In genomic region chr20:16081421-16081820, GRCh38 we compare ENCODE assay signal across 13 cellular contexts.
A peak's percentile ranks its signal among the peaks of the same experiment; 100 is the strongest.
DNase-seq lines count a peak whose midpoint lies in the region; ATAC-seq and TF ChIP-seq lines count a peak whose summit lies in the region.
"Had no signal": no experiment of that assay in that cellular context is flagged by ENCODE, and none has a peak within 500 bp of the region (broad histone marks: within the 10 kb centered on the region; RNA-seq: fewer than 3 reads in every experiment).

No MANE protein-coding gene starts in this region.

- no peaks in the 10 kb centered on the region for H4K20me1 ChIP-seq in BLaER1
- H4K20me1 ChIP-seq in KMS-11 (ENCODE audit: insufficient read depth) = no peaks in the 10 kb centered on the region
- no peaks in the 10 kb centered on the region for H4K20me1 ChIP-seq in osteoblast (ENCODE audit: insufficient read depth, low read length)

- peak in 1 of 2 donors; percentile 21 for ATAC-seq in stimulated activated naive B cell treated with anti-CD40 and anti-IgM and Interleukin-4, amounts not matched to agents 10 μg/mL and 1 μg/mL and 100 μg/mL, for 72 hours (replicated peaks)
- no peak for ATAC-seq in GM21619 (IDR thresholded peaks at IDR 0.05; ENCODE audit: unreplicated experiment)
- ATAC-seq: HCT116 had no signal

- H3K4me1 ChIP-seq in BLaER1 (peaks cover 46% of the 10 kb centered on the region), KMS-11 (ENCODE audit: low read depth, poor library complexity, severe bottlenecking) (peaks cover 31% of the 10 kb centered on the region), osteoblast (ENCODE audit: insufficient read depth, low read length) (no peaks in the 10 kb centered on the region)
- H3K4me1 ChIP-seq: BE2C, Caco-2 had no signal

- peak overlapping the region; percentile 17 for H3K27ac Mint-ChIP-seq in mesothelial cell of epicardium
- peak overlapping the region; percentile 92 for H3K27ac Mint-ChIP-seq in stimulated activated naive B cell treated with anti-CD40 and anti-IgM and Interleukin-4, amounts not matched to agents 10 μg/mL and 1 μg/mL and 100 μg/mL, for 72 hours
- H3K27ac Mint-ChIP-seq: CD8-positive, alpha-beta memory T cell had no signal

- H2AFZ ChIP-seq in KMS-11 (ENCODE audit: low read depth) = peak overlapping the region; percentile 12; the same call in 1 of the 2 replicates
- no peak overlapping the region for H2AFZ ChIP-seq in osteoblast (ENCODE audit: low read length)

- H3K4me1 Mint-ChIP-seq in mesothelial cell of epicardium = peaks cover 17% of the 10 kb centered on the region
- H3K4me1 Mint-ChIP-seq in stimulated activated naive B cell treated with anti-CD40 and anti-IgM and Interleukin-4, amounts not matched to agents 10 μg/mL and 1 μg/mL and 100 μg/mL, for 72 hours = peaks cover 34 to 65% of the 10 kb centered on the region in 2 donors
- H3K4me1 Mint-ChIP-seq: CD8-positive, alpha-beta memory T cell had no signal

- no peaks in the 10 kb centered on the region for H3K27me3 Mint-ChIP-seq in mesothelial cell of epicardium (ENCODE audit: low read depth)
- no peaks in the 10 kb centered on the region for H3K27me3 Mint-ChIP-seq in stimulated activated naive B cell treated with anti-CD40 and anti-IgM and Interleukin-4, amounts not matched to agents 10 μg/mL and 1 μg/mL and 100 μg/mL, for 72 hours
- H3K27me3 Mint-ChIP-seq: CD8-positive, alpha-beta memory T cell had no signal

- H3K9me3 ChIP-seq in BLaER1 (peaks cover 30% of the 10 kb centered on the region), osteoblast (ENCODE audit: low read depth, low read length) (no peaks in the 10 kb centered on the region)
- H3K9me3 ChIP-seq: BE2C had no signal

- H3K27ac ChIP-seq in BLaER1 (peak overlapping the region; percentile 27; the same call in 1 of the 2 replicates), KMS-11 (peak overlapping the region; percentile 48), osteoblast (ENCODE audit: low read depth, low read length) (no peak overlapping the region)

- H3K9me3 Mint-ChIP-seq in mesothelial cell of epicardium = peaks cover 23% of the 10 kb centered on the region
- peaks cover 7 to 9% of the 10 kb centered on the region in 2 donors for H3K9me3 Mint-ChIP-seq in stimulated activated naive B cell treated with anti-CD40 and anti-IgM and Interleukin-4, amounts not matched to agents 10 μg/mL and 1 μg/mL and 100 μg/mL, for 72 hours

- H3K4me3 ChIP-seq in BLaER1 = no peak overlapping the region
- H3K4me3 ChIP-seq in KMS-11 (IDR thresholded peaks at IDR 0.05; ENCODE audit: insufficient read depth, low read depth, low read length) = no peak overlapping the region
- no peak overlapping the region for H3K4me3 ChIP-seq in osteoblast (ENCODE audit: insufficient read depth, low read length)

- H3K36me3 ChIP-seq in BLaER1 (no peaks in the 10 kb centered on the region), KMS-11 (ENCODE audit: insufficient read depth) (no peaks in the 10 kb centered on the region), osteoblast (ENCODE audit: insufficient read depth, low read length) (no peaks in the 10 kb centered on the region)
- H3K36me3 ChIP-seq: BE2C had no signal

- H3K27me3 ChIP-seq in BLaER1 (no peaks in the 10 kb centered on the region), KMS-11 (ENCODE audit: insufficient read depth, low read depth) (no peaks in the 10 kb centered on the region), osteoblast (ENCODE audit: insufficient read depth, low read length) (no peaks in the 10 kb centered on the region)
- H3K27me3 ChIP-seq: BE2C had no signal

- TF ChIP-seq CTCF in KMS-11 (conservative IDR thresholded peaks at IDR 0.05; ENCODE audit: low read depth, low read length) (no peak), mesothelial cell of epicardium (IDR thresholded peaks at IDR 0.05; ENCODE audit: unreplicated experiment) (no peak), osteoblast (IDR thresholded peaks at IDR 0.05; ENCODE audit: extremely low read depth, low read depth, low read length) (no peak)

- no peak overlapping the region; the same call in 1 of the 2 replicates for H3K4me2 ChIP-seq in BLaER1
- peak overlapping the region; percentile 66 for H3K4me2 ChIP-seq in KMS-11
- no peak overlapping the region for H3K4me2 ChIP-seq in osteoblast (ENCODE audit: insufficient read depth, low read length)

- peaks cover 6% of the 10 kb centered on the region for H3K36me3 Mint-ChIP-seq in mesothelial cell of epicardium
- peaks cover 16% of the 10 kb centered on the region in 2 donors for H3K36me3 Mint-ChIP-seq in stimulated activated naive B cell treated with anti-CD40 and anti-IgM and Interleukin-4, amounts not matched to agents 10 μg/mL and 1 μg/mL and 100 μg/mL, for 72 hours
- H3K36me3 Mint-ChIP-seq: CD8-positive, alpha-beta memory T cell had no signal

- DNase-seq in mesothelial cell of epicardium (ENCODE audit: low spot score in 2 of 2, unreplicated experiment in 2 of 2) (no peak), osteoblast (ENCODE audit: insufficient read length, low spot score, missing footprints) (no peak), HuH-7.5 (ENCODE audit: low spot score) (no peak)
- DNase-seq in stimulated activated naive B cell treated with anti-CD40 and anti-IgM and Interleukin-4, amounts not matched to agents 10 μg/mL and 1 μg/mL and 100 μg/mL, for 72 hours = no peak
- DNase-seq: BE2C; Caco-2; CD8-positive, alpha-beta memory T cell; GF-D8; IMR-90 had no signal

- H3K79me2 ChIP-seq in KMS-11 (ENCODE audit: insufficient read depth, low read depth) (no peaks in the 10 kb centered on the region), osteoblast (ENCODE audit: insufficient read depth, low read length) (no peaks in the 10 kb centered on the region)

- H3K9ac ChIP-seq in BLaER1 (no peak overlapping the region), KMS-11 (no peak overlapping the region)

- no peak overlapping the region for H3K4me3 Mint-ChIP-seq in mesothelial cell of epicardium
- H3K4me3 Mint-ChIP-seq in stimulated activated naive B cell treated with anti-CD40 and anti-IgM and Interleukin-4, amounts not matched to agents 10 μg/mL and 1 μg/mL and 100 μg/mL, for 72 hours = peak overlapping the region; percentile 10 to 31
- H3K4me3 Mint-ChIP-seq: CD8-positive, alpha-beta memory T cell had no signal
